ENCODE assay signal across 1 cellular context in the genomic region with DNA sequence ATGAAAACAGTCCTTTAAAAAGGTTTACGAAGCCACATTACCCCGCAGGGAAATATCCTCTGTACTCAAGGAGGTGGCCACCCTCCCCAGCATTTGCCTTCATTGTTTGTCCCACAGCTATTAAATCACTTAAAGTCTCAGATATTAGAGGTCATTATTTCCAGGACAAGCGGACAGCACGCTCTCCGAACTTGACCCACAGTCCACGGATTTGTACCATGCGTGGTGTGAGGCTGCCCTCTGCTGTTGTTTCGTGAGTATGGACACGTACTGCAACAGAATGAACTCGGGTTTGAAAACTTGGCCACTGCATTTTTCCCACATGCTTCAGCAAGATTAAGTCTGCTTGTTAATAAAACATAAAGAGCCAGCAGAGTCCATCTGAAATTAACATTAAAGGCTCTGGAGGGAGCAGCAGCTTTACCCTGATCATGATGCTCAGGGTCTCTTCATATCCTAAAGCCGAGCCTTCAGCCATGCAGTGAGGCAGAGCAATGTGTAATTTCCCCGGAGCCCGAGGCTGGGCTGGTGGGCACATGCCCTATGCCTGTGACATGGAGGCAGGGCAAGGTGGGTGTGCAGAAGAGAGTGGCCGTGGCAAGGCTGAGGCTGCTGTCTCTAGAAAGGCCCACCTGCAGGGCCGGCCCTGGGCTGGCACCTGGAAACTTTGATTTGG.
TF ChIP-seq lines count a peak whose summit lies in the region.

No MANE protein-coding gene starts in this region.

TF ChIP-seq in HepG2, 621 proteins besides CTCF, POLR2A, EP300 and RAD21 (continued from another document and continues in another):
- TF ChIP-seq, protein P1, sequence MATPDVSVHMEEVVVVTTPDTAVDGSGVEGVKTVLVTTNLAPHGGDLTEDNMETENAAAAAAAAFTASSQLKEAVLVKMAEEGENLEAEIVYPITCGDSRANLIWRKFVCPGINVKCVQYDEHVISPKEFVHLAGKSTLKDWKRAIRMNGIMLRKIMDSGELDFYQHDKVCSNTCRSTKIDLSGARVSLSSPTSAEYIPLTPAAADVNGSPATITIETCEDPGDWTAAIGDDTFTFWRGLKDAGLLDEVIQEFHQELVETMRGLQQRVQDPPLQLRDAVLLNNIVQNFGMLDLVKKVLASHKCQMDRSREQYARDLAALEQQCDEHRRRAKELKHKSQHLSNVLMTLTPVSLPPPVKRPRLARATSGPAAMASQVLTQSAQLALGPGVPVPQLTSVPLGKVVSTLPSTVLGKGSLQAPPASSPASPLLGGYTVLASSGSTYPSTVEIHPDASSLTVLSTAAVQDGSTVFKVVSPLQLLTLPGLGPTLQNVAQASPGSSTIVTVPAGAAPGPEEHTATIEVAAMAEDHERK (CRISPR knock-in tag; IDR thresholded peaks at IDR 0.05; ENCODE audit: low read depth) = no peak
- TF ChIP-seq CSRNP1 (CRISPR knock-in tag; IDR thresholded peaks at IDR 0.05) (no peak), ZNF773 (CRISPR knock-in tag; IDR thresholded peaks at IDR 0.05; ENCODE audit: borderline replicate concordance) (no peak), JUND (CRISPR knock-in tag; IDR thresholded peaks at IDR 0.05) (no peak), ZNF484 (CRISPR knock-in tag; IDR thresholded peaks at IDR 0.05; ENCODE audit: borderline replicate concordance, low read depth) (no peak), ZNF737 (CRISPR knock-in tag; IDR thresholded peaks at IDR 0.05; ENCODE audit: borderline replicate concordance) (no peak), SMAD1 (CRISPR knock-in tag; IDR thresholded peaks at IDR 0.05; ENCODE audit: borderline replicate concordance, low read depth) (no peak), NCOR1 (IDR thresholded peaks at IDR 0.05; ENCODE audit: borderline replicate concordance, low read length) (no peak), ZSCAN21 (CRISPR knock-in tag; IDR thresholded peaks at IDR 0.05; ENCODE audit: borderline replicate concordance) (no peak), AGO1 (IDR thresholded peaks at IDR 0.05; ENCODE audit: low read depth, low read length, poor library complexity, severe bottlenecking) (no peak), NFATC3 (CRISPR knock-in tag; IDR thresholded peaks at IDR 0.05) (no peak), ZFP91 (CRISPR knock-in tag; IDR thresholded peaks at IDR 0.05; ENCODE audit: borderline replicate concordance) (no peak), SNAPC5 (CRISPR knock-in tag; IDR thresholded peaks at IDR 0.05; ENCODE audit: borderline replicate concordance) (no peak), ZNF605 (CRISPR knock-in tag; IDR thresholded peaks at IDR 0.05) (no peak), KDM2A (CRISPR knock-in tag; IDR thresholded peaks at IDR 0.05; ENCODE audit: borderline replicate concordance, low read depth) (peak; percentile 65), DZIP1 (CRISPR knock-in tag; IDR thresholded peaks at IDR 0.05) (no peak), FOXK2 (IDR thresholded peaks at IDR 0.05) (no peak), ZNF230 (CRISPR knock-in tag; IDR thresholded peaks at IDR 0.05) (no peak), THAP9 (CRISPR knock-in tag; IDR thresholded peaks at IDR 0.05; ENCODE audit: borderline replicate concordance) (no peak), ZFP82 (CRISPR knock-in tag; IDR thresholded peaks at IDR 0.05; ENCODE audit: borderline replicate concordance) (no peak), ZNF615 (CRISPR knock-in tag; IDR thresholded peaks at IDR 0.05; ENCODE audit: borderline replicate concordance) (no peak), ZNF572 (CRISPR knock-in tag; IDR thresholded peaks at IDR 0.05) (no peak), FOXK1 (CRISPR knock-in tag; IDR thresholded peaks at IDR 0.05; ENCODE audit: borderline replicate concordance, low read depth) (no peak), NR2F6 (IDR thresholded peaks at IDR 0.05) (0 out of 2 replicates have a peak, but pooled peaks have one; percentile 36), NR2F6 (CRISPR knock-in tag; IDR thresholded peaks at IDR 0.05) (peak; percentile 60), ZNF713 (CRISPR knock-in tag; IDR thresholded peaks at IDR 0.05) (0 out of 2 replicates have a peak, but pooled peaks have one; percentile 70), ZBTB8A (CRISPR knock-in tag; IDR thresholded peaks at IDR 0.05; ENCODE audit: borderline replicate concordance, low read depth) (no peak), TRIM24 (CRISPR knock-in tag; IDR thresholded peaks at IDR 0.05) (no peak), IRX3 (CRISPR knock-in tag; IDR thresholded peaks at IDR 0.05; ENCODE audit: borderline replicate concordance, low read depth) (no peak), ZNF850 (CRISPR knock-in tag; conservative IDR thresholded peaks at IDR 0.05) (no peak), YEATS4 (CRISPR knock-in tag; IDR thresholded peaks at IDR 0.05; ENCODE audit: borderline replicate concordance) (no peak), STAT5B (CRISPR knock-in tag; IDR thresholded peaks at IDR 0.05) (no peak)
- TF ChIP-seq, protein P2, sequence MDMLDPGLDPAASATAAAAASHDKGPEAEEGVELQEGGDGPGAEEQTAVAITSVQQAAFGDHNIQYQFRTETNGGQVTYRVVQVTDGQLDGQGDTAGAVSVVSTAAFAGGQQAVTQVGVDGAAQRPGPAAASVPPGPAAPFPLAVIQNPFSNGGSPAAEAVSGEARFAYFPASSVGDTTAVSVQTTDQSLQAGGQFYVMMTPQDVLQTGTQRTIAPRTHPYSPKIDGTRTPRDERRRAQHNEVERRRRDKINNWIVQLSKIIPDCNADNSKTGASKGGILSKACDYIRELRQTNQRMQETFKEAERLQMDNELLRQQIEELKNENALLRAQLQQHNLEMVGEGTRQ (IDR thresholded peaks at IDR 0.05; ENCODE audit: low read depth, low read length) = no peak
- TF ChIP-seq, protein P2 (CRISPR knock-in tag; IDR thresholded peaks at IDR 0.05; ENCODE audit: borderline replicate concordance) = no peak
- TF ChIP-seq, protein P3, sequence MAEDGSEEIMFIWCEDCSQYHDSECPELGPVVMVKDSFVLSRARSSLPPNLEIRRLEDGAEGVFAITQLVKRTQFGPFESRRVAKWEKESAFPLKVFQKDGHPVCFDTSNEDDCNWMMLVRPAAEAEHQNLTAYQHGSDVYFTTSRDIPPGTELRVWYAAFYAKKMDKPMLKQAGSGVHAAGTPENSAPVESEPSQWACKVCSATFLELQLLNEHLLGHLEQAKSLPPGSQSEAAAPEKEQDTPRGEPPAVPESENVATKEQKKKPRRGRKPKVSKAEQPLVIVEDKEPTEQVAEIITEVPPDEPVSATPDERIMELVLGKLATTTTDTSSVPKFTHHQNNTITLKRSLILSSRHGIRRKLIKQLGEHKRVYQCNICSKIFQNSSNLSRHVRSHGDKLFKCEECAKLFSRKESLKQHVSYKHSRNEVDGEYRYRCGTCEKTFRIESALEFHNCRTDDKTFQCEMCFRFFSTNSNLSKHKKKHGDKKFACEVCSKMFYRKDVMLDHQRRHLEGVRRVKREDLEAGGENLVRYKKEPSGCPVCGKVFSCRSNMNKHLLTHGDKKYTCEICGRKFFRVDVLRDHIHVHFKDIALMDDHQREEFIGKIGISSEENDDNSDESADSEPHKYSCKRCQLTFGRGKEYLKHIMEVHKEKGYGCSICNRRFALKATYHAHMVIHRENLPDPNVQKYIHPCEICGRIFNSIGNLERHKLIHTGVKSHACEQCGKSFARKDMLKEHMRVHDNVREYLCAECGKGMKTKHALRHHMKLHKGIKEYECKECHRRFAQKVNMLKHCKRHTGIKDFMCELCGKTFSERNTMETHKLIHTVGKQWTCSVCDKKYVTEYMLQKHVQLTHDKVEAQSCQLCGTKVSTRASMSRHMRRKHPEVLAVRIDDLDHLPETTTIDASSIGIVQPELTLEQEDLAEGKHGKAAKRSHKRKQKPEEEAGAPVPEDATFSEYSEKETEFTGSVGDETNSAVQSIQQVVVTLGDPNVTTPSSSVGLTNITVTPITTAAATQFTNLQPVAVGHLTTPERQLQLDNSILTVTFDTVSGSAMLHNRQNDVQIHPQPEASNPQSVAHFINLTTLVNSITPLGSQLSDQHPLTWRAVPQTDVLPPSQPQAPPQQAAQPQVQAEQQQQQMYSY (CRISPR knock-in tag; IDR thresholded peaks at IDR 0.05) = no peak
- TF ChIP-seq, protein P4, sequence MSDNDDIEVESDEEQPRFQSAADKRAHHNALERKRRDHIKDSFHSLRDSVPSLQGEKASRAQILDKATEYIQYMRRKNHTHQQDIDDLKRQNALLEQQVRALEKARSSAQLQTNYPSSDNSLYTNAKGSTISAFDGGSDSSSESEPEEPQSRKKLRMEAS (IDR thresholded peaks at IDR 0.05) = peak; percentile 19; the same call in 1 of the 2 replicates
- TF ChIP-seq, protein P5, sequence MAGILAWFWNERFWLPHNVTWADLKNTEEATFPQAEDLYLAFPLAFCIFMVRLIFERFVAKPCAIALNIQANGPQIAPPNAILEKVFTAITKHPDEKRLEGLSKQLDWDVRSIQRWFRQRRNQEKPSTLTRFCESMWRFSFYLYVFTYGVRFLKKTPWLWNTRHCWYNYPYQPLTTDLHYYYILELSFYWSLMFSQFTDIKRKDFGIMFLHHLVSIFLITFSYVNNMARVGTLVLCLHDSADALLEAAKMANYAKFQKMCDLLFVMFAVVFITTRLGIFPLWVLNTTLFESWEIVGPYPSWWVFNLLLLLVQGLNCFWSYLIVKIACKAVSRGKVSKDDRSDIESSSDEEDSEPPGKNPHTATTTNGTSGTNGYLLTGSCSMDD (CRISPR knock-in tag; IDR thresholded peaks at IDR 0.05) = no peak
